In genomic region chr2:20549144-20549543, GRCh38 we compare ENCODE assay signal across 26 cellular contexts.
"Had no signal": no experiment of that assay in that cellular context is flagged by ENCODE, and none has a peak within 500 bp of the region (broad histone marks: within the 10 kb centered on the region; RNA-seq: fewer than 3 reads in every experiment).

No MANE protein-coding gene starts in this region.

- H3K36me3 ChIP-seq: heart right ventricle, left ventricle myocardium inferior, right atrium auricular region, right lobe of liver, thyroid gland, transverse colon, uterus had no signal

- DNase-seq: heart right ventricle; islet precursor cell; left ventricle myocardium inferior; mesendoderm; naive B cell; natural killer cell; nucleus accumbens; right lobe of liver; stimulated activated CD4-positive, alpha-beta T cell treated with anti-CD3 and anti-CD28 coated beads, Interleukin-1b, Interleukin-23, amount 100 ng/mL, for 48 hours; stimulated activated CD4-positive, alpha-beta T cell treated with anti-CD3 and anti-CD28 coated beads, Interleukin-2, amount 100 ng/mL, for 48 hours; stimulated activated CD4-positive, alpha-beta T cell treated with anti-CD3 and anti-CD28 coated beads, Interleukin-4, amount 100 ng/mL, for 4 hours; stimulated activated CD8-positive, alpha-beta memory T cell treated with anti-CD3 and anti-CD28 coated beads, Interleukin-4, amount 100 ng/mL, for 48 hours; stimulated activated naive CD4-positive, alpha-beta T cell treated with Interleukin-2 at 50 U/mL for 16 hours; stimulated activated naive CD8-positive, alpha-beta T cell treated with anti-CD3 and anti-CD28 coated beads, Interleukin-15, amount 100 ng/mL, for 72 hours; substantia nigra; testis; thyroid gland; transverse colon; uterus had no signal

- H3K4me3 ChIP-seq: heart right ventricle, hepatocyte, left ventricle myocardium inferior, lung, right atrium auricular region, right lobe of liver, smooth muscle cell, testis, thyroid gland, transverse colon, uterus had no signal

- H3K9me3 Mint-ChIP-seq: natural killer cell; stimulated activated naive CD8-positive, alpha-beta T cell treated with anti-CD3 and anti-CD28 coated beads, Interleukin-15, amount 100 ng/mL, for 72 hours had no signal

- H3K4me3 Mint-ChIP-seq: mesothelial cell of epicardium; naive B cell; natural killer cell; stimulated activated memory B cell treated with anti-CD40 and anti-IgM and Interleukin-4, amounts not matched to agents 10 μg/mL and 1 μg/mL and 100 μg/mL, for 72 hours; stimulated activated naive CD8-positive, alpha-beta T cell treated with anti-CD3 and anti-CD28 coated beads, Interleukin-15, amount 100 ng/mL, for 72 hours had no signal

- H2AFZ ChIP-seq: hepatocyte had no signal

- H3K4me2 ChIP-seq: hepatocyte, smooth muscle cell had no signal

- H3K4me1 Mint-ChIP-seq: naive B cell; stimulated activated memory B cell treated with anti-CD40 and anti-IgM and Interleukin-4, amounts not matched to agents 10 μg/mL and 1 μg/mL and 100 μg/mL, for 72 hours; stimulated activated naive CD8-positive, alpha-beta T cell treated with anti-CD3 and anti-CD28 coated beads, Interleukin-15, amount 100 ng/mL, for 72 hours had no signal

- H3K4me1 ChIP-seq: testis, thyroid gland, transverse colon, uterus had no signal

- H3K27ac ChIP-seq: heart right ventricle, hepatocyte, left ventricle myocardium inferior, right atrium auricular region, right lobe of liver, testis, thyroid gland, transverse colon, uterus had no signal

- ATAC-seq: heart right ventricle; natural killer cell; right lobe of liver; stimulated activated memory B cell treated with anti-CD40 and anti-IgM and Interleukin-4, amounts not matched to agents 10 μg/mL and 1 μg/mL and 100 μg/mL, for 72 hours; stimulated activated naive CD8-positive, alpha-beta T cell treated with anti-CD3 and anti-CD28 coated beads, Interleukin-15, amount 100 ng/mL, for 72 hours had no signal

- H3K27me3 Mint-ChIP-seq: stimulated activated memory B cell treated with anti-CD40 and anti-IgM and Interleukin-4, amounts not matched to agents 10 μg/mL and 1 μg/mL and 100 μg/mL, for 72 hours; stimulated activated naive CD8-positive, alpha-beta T cell treated with anti-CD3 and anti-CD28 coated beads, Interleukin-15, amount 100 ng/mL, for 72 hours had no signal

- H3K27me3 ChIP-seq: heart right ventricle, hepatocyte, right atrium auricular region, right lobe of liver, testis, thyroid gland, transverse colon, uterus had no signal

- H3K27ac Mint-ChIP-seq: mesothelial cell of epicardium; naive B cell; natural killer cell; progenitor cell of endocrine pancreas; stimulated activated memory B cell treated with anti-CD40 and anti-IgM and Interleukin-4, amounts not matched to agents 10 μg/mL and 1 μg/mL and 100 μg/mL, for 72 hours; stimulated activated naive CD8-positive, alpha-beta T cell treated with anti-CD3 and anti-CD28 coated beads, Interleukin-15, amount 100 ng/mL, for 72 hours had no signal

- H3K36me3 Mint-ChIP-seq: mesothelial cell of epicardium; naive B cell; natural killer cell; stimulated activated memory B cell treated with anti-CD40 and anti-IgM and Interleukin-4, amounts not matched to agents 10 μg/mL and 1 μg/mL and 100 μg/mL, for 72 hours had no signal

- H3K9me3 ChIP-seq: right lobe of liver, testis, thyroid gland, transverse colon, uterus had no signal
